Comparison of ENCODE assay signal across 8 cellular contexts in genomic region chr10:129481641-129482040, GRCh38.
"Had no signal": no experiment of that assay in that cellular context is flagged by ENCODE, and none has a peak within 500 bp of the region (broad histone marks: within the 10 kb centered on the region; RNA-seq: fewer than 3 reads in every experiment).

No MANE protein-coding gene starts in this region.

- H3K4me3 ChIP-seq: GM12878 had no signal

- DNase-seq: GDM1, GF-D8 had no signal

- ATAC-seq: GM12878 had no signal

- FAIRE-seq: G401.6, GM12878, GM12891, GM12892, GM18507, GM19239 had no signal
